In the genomic region with DNA sequence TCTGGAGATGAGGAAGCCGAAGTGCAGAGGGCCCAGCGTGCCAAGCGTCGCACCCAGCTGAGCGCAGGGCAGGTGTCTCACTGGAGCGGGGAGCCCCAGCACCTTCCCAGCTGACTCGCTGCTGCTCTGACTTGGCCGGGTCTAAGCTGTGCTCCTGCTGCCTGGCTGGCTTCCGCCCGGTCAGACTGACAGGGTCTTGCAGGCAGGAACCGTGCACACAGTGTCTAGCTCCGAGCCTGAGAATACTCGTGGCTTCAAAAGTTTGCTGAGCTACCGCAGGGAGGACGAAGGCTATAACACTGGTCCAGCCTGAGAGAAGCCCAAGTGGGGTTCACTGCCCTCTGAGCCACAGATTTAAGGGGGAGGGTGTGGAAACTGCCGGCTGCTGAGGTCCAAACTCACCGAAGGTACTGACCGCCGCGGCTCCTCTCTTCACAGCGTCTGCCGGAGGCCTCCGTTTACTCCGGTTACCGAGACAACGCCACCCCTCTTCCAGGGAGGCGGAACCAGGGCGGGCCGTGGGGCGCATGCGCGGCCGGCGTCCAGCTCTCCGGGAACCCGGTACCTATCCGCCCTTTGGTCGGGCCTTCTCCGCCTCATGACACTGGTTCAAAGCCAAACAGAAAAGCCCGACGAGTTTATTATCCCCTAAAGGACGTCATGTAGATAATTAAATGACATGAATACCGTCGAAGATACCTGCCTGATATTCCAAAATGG, we compare ENCODE assay signal across 8 cellular contexts. TPM values are rescaled to one million over a fixed set of nuclear protein-coding genes. Genes with fewer than 3 reads are reported as not detected.
DNase-seq lines count a peak whose midpoint lies in the region; ATAC-seq and TF ChIP-seq lines count a peak whose summit lies in the region.

TSS of gene CFAP44 (minus strand) at position 443 of the 720 bp plus-strand sequence. CDS start 7,829 bp downstream, outside the sequence.

- no peaks in the 10 kb centered on the region for H3K27me3 ChIP-seq in HUES64 (ENCODE audit: insufficient read depth, low read length)

- TF ChIP-seq CTCF in foreskin fibroblast (IDR thresholded peaks at IDR 0.05; ENCODE audit: low read depth, low read length) (no peak), nephron (IDR thresholded peaks at IDR 0.05; ENCODE audit: unreplicated experiment in 3 of 3) (no peak)

- DNase-seq in activated effector memory CD4-positive, alpha-beta T cell treated with anti-CD3 and anti-CD28 coated beads, Interleukin-2, amount 50 U/mL, for 16 hours: peak; percentile 76
- DNase-seq in foreskin fibroblast: peak; percentile 21 to 83
- no peak for DNase-seq in OCI-M1 (lab: John Stamatoyannopoulos, UW)
- DNase-seq in GDM1 (lab: John Stamatoyannopoulos, UW): no peak
- DNase-seq in SKM-1 (lab: John Stamatoyannopoulos, UW; ENCODE audit: unreplicated experiment): no peak

- peak; percentile 75 for ATAC-seq in stimulated activated memory B cell treated with anti-CD40 and anti-IgM and Interleukin-4, amounts not matched to agents 10 μg/mL and 1 μg/mL and 100 μg/mL, for 72 hours

- peaks cover 11% of the 10 kb centered on the region; the same call in 1 of the 2 replicates for H3K36me3 ChIP-seq in HUES64 (ENCODE audit: insufficient read depth, low read length)

- peaks cover 8% of the 10 kb centered on the region for H3K36me3 Mint-ChIP-seq in nephron (ENCODE audit: low read depth)
- peaks cover 25% of the 10 kb centered on the region for H3K36me3 Mint-ChIP-seq in stimulated activated memory B cell treated with anti-CD40 and anti-IgM and Interleukin-4, amounts not matched to agents 10 μg/mL and 1 μg/mL and 100 μg/mL, for 72 hours

- H3K4me3 Mint-ChIP-seq in nephron: peak within 1 kb of the TSS; percentile 69 to 76 (median 74)
- peak within 1 kb of the TSS; percentile 56 for H3K4me3 Mint-ChIP-seq in stimulated activated memory B cell treated with anti-CD40 and anti-IgM and Interleukin-4, amounts not matched to agents 10 μg/mL and 1 μg/mL and 100 μg/mL, for 72 hours

- H3K4me1 ChIP-seq in HUES64 (ENCODE audit: insufficient read depth, low read length): no peaks in the 10 kb centered on the region

- H3K9ac ChIP-seq in HUES64 (ENCODE audit: low read depth, low read length): no peak within 1 kb of the TSS

- H3K27me3 Mint-ChIP-seq in nephron (ENCODE audit: low read depth): no peaks in the 10 kb centered on the region
- H3K27me3 Mint-ChIP-seq in stimulated activated memory B cell treated with anti-CD40 and anti-IgM and Interleukin-4, amounts not matched to agents 10 μg/mL and 1 μg/mL and 100 μg/mL, for 72 hours: no peaks in the 10 kb centered on the region

- WGBS in HUES64: 95% methylated on average over 44 of the region's 44 CpGs

- peak within 1 kb of the TSS; percentile 48 for H3K4me3 ChIP-seq in HUES64 (ENCODE audit: low read length)
- H3K4me3 ChIP-seq in foreskin fibroblast (ENCODE audit: low read depth in 1 of 2, low read length in 2 of 2): peak within 1 kb of the TSS; percentile 42 to 59

- no peaks in the 10 kb centered on the region for H3K9me3 ChIP-seq in HUES64 (ENCODE audit: insufficient read depth, low read depth, low read length)

- no peak within 1 kb of the TSS for H3K27ac ChIP-seq in HUES64 (ENCODE audit: low read depth, low read length)

- no peaks in the 10 kb centered on the region for H3K9me3 Mint-ChIP-seq in nephron
- H3K9me3 Mint-ChIP-seq in stimulated activated memory B cell treated with anti-CD40 and anti-IgM and Interleukin-4, amounts not matched to agents 10 μg/mL and 1 μg/mL and 100 μg/mL, for 72 hours: no peaks in the 10 kb centered on the region

- H3K27ac Mint-ChIP-seq in nephron: no peak within 1 kb of the TSS
- no peak within 1 kb of the TSS for H3K27ac Mint-ChIP-seq in stimulated activated memory B cell treated with anti-CD40 and anti-IgM and Interleukin-4, amounts not matched to agents 10 μg/mL and 1 μg/mL and 100 μg/mL, for 72 hours

- no peaks in the 10 kb centered on the region for H3K4me1 Mint-ChIP-seq in nephron
- H3K4me1 Mint-ChIP-seq in stimulated activated memory B cell treated with anti-CD40 and anti-IgM and Interleukin-4, amounts not matched to agents 10 μg/mL and 1 μg/mL and 100 μg/mL, for 72 hours: no peaks in the 10 kb centered on the region

RNA-seq across cellular contexts. Expression of gene CFAP44, which starts in this region (rescaled TPM):
- 1.8 TPM for polyA plus RNA-seq in HUES64 (2013, experiment 1 of 2)
- polyA plus RNA-seq in HUES64 (2013, experiment 2 of 2): 1.6 TPM

Comparison
In these comparisons a context has a peak if more than half of its experiments do, and no peak if none do; other contexts are left out.
1. DNase-seq: peak in activated effector memory CD4-positive, alpha-beta T cell treated with anti-CD3 and anti-CD28 coated beads, Interleukin-2, amount 50 U/mL, for 16 hours (single experiment) and foreskin fibroblast (2 of 2); none in OCI-M1 (single experiment), GDM1 (single experiment) and SKM-1 (single experiment).